In the genomic region with DNA sequence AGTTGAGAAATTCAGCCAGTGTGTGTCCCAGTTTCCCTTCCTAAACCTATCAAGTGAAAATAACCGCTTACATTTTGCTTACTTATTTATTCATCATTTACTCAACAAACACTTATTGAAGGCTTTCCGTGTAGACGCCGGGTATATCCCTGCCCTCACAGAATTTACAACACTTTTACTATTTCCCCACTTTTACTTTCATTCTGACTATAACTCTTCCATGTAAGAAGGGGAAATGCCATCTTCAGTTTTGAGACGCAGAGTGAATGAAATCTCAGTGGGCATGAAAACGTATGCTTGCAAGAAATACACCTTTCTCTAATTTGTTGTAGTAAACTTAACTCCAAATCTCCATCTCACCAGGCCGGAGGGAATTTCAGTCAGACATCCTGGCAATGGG, we compare ENCODE assay signal across 25 cellular contexts.
"Had no signal": no experiment of that assay in that cellular context is flagged by ENCODE, and none has a peak within 500 bp of the region (broad histone marks: within the 10 kb centered on the region; RNA-seq: fewer than 3 reads in every experiment).

No MANE protein-coding gene starts in this region.

- H3K27ac Mint-ChIP-seq: activated naive CD4-positive, alpha-beta T cell treated with anti-CD3 and anti-CD28 coated beads, Interleukin-2, amount 10 ng/mL, durations not matched to agents 7 days and 5 days; activated naive CD8-positive, alpha-beta T cell treated with anti-CD3 and anti-CD28 coated beads, Interleukin-2, amount 10 ng/mL, durations not matched to agents 7 days and 5 days; effector memory CD8-positive, alpha-beta T cell; natural killer cell treated with Interleukin-12 subunit alpha and Interleukin-12 subunit beta and Interleukin-15 and Interleukin-18, amount 100 ng/mL, for 72 hours; stimulated activated naive B cell treated with anti-CD40 and anti-IgM and Interleukin-4, amounts not matched to agents 10 μg/mL and 1 μg/mL and 100 μg/mL, for 72 hours had no signal

- H3K27me3 ChIP-seq: ascending aorta, brain microvascular endothelial cell, gastrocnemius medialis, left lung, right atrium auricular region, stomach, thyroid gland, upper lobe of left lung had no signal

- H3K4me1 ChIP-seq: ascending aorta, left lung, lower lobe of right lung, right atrium auricular region, thyroid gland, upper lobe of left lung had no signal

- H3K36me3 Mint-ChIP-seq: activated naive CD4-positive, alpha-beta T cell treated with anti-CD3 and anti-CD28 coated beads, Interleukin-2, amount 10 ng/mL, durations not matched to agents 7 days and 5 days; activated naive CD8-positive, alpha-beta T cell treated with anti-CD3 and anti-CD28 coated beads, Interleukin-2, amount 10 ng/mL, durations not matched to agents 7 days and 5 days; natural killer cell treated with Interleukin-12 subunit alpha and Interleukin-12 subunit beta and Interleukin-15 and Interleukin-18, amount 100 ng/mL, for 72 hours; stimulated activated naive B cell treated with anti-CD40 and anti-IgM and Interleukin-4, amounts not matched to agents 10 μg/mL and 1 μg/mL and 100 μg/mL, for 72 hours had no signal

- ATAC-seq: effector memory CD8-positive, alpha-beta T cell; gastrocnemius medialis; left lung; natural killer cell treated with Interleukin-12 subunit alpha and Interleukin-12 subunit beta and Interleukin-15 and Interleukin-18, amount 100 ng/mL, for 72 hours; stimulated activated naive B cell treated with anti-CD40 and anti-IgM and Interleukin-4, amounts not matched to agents 10 μg/mL and 1 μg/mL and 100 μg/mL, for 72 hours had no signal

- H3K9me3 ChIP-seq: ascending aorta, gastrocnemius medialis, left lung, lower lobe of right lung, right atrium auricular region, stomach, thyroid gland, upper lobe of left lung had no signal

- H3K4me1 Mint-ChIP-seq: activated naive CD4-positive, alpha-beta T cell treated with anti-CD3 and anti-CD28 coated beads, Interleukin-2, amount 10 ng/mL, durations not matched to agents 7 days and 5 days; activated naive CD8-positive, alpha-beta T cell treated with anti-CD3 and anti-CD28 coated beads, Interleukin-2, amount 10 ng/mL, durations not matched to agents 7 days and 5 days had no signal

- H3K9me3 Mint-ChIP-seq: activated naive CD4-positive, alpha-beta T cell treated with anti-CD3 and anti-CD28 coated beads, Interleukin-2, amount 10 ng/mL, durations not matched to agents 7 days and 5 days; activated naive CD8-positive, alpha-beta T cell treated with anti-CD3 and anti-CD28 coated beads, Interleukin-2, amount 10 ng/mL, durations not matched to agents 7 days and 5 days; effector memory CD8-positive, alpha-beta T cell; natural killer cell treated with Interleukin-12 subunit alpha and Interleukin-12 subunit beta and Interleukin-15 and Interleukin-18, amount 100 ng/mL, for 72 hours; stimulated activated naive B cell treated with anti-CD40 and anti-IgM and Interleukin-4, amounts not matched to agents 10 μg/mL and 1 μg/mL and 100 μg/mL, for 72 hours had no signal

- H3K4me3 Mint-ChIP-seq: activated naive CD4-positive, alpha-beta T cell treated with anti-CD3 and anti-CD28 coated beads, Interleukin-2, amount 10 ng/mL, durations not matched to agents 7 days and 5 days; activated naive CD8-positive, alpha-beta T cell treated with anti-CD3 and anti-CD28 coated beads, Interleukin-2, amount 10 ng/mL, durations not matched to agents 7 days and 5 days; effector memory CD8-positive, alpha-beta T cell; natural killer cell treated with Interleukin-12 subunit alpha and Interleukin-12 subunit beta and Interleukin-15 and Interleukin-18, amount 100 ng/mL, for 72 hours; stimulated activated naive B cell treated with anti-CD40 and anti-IgM and Interleukin-4, amounts not matched to agents 10 μg/mL and 1 μg/mL and 100 μg/mL, for 72 hours had no signal

- H3K27me3 Mint-ChIP-seq: activated naive CD4-positive, alpha-beta T cell treated with anti-CD3 and anti-CD28 coated beads, Interleukin-2, amount 10 ng/mL, durations not matched to agents 7 days and 5 days; activated naive CD8-positive, alpha-beta T cell treated with anti-CD3 and anti-CD28 coated beads, Interleukin-2, amount 10 ng/mL, durations not matched to agents 7 days and 5 days; natural killer cell treated with Interleukin-12 subunit alpha and Interleukin-12 subunit beta and Interleukin-15 and Interleukin-18, amount 100 ng/mL, for 72 hours had no signal

- H3K27ac ChIP-seq: ascending aorta, brain microvascular endothelial cell, gastrocnemius medialis, left lung, lower lobe of right lung, right atrium auricular region, stomach, thyroid gland, upper lobe of left lung had no signal

- DNase-seq: activated CD4-positive, alpha-beta T cell treated with anti-CD3 and anti-CD28 coated beads for 4 hours; activated CD4-positive, alpha-beta T cell treated with anti-CD3 and anti-CD28 coated beads, Interleukin-2, amount 50 U/mL, for 4 hours; activated CD4-positive, CD25-positive, alpha-beta regulatory T cell; activated effector memory CD4-positive, alpha-beta T cell treated with anti-CD3 and anti-CD28 coated beads, Interleukin-2, amount 50 U/mL, for 16 hours; activated naive CD4-positive, alpha-beta T cell treated with anti-CD3 and anti-CD28 coated beads, Interleukin-2, amount 10 ng/mL, durations not matched to agents 7 days and 5 days; activated naive CD8-positive, alpha-beta T cell treated with anti-CD3 and anti-CD28 coated beads, Interleukin-2, amount 10 ng/mL, durations not matched to agents 7 days and 5 days; activated T-cell treated with anti-CD3 and anti-CD28 coated beads for 4 hours; brain microvascular endothelial cell; cortex of kidney; effector memory CD8-positive, alpha-beta T cell; erythroblast; gastrocnemius medialis; glutamatergic neuron; left lung; lower lobe of right lung; mesendoderm; stimulated activated CD4-positive, alpha-beta T cell treated with anti-CD3 and anti-CD28 coated beads, Interleukin-1b, Interleukin-23, amount 100 ng/mL, for 48 hours; stimulated activated naive B cell treated with anti-CD40 and anti-IgM and Interleukin-4, amounts not matched to agents 10 μg/mL and 1 μg/mL and 100 μg/mL, for 72 hours; stomach; thyroid gland; upper lobe of left lung had no signal

- H3K4me2 ChIP-seq: smooth muscle cell had no signal

- H3K36me3 ChIP-seq: ascending aorta, brain microvascular endothelial cell, gastrocnemius medialis, left lung, lower lobe of right lung, right atrium auricular region, stomach, thyroid gland, upper lobe of left lung had no signal

- H3K4me3 ChIP-seq: ascending aorta, gastrocnemius medialis, left lung, lower lobe of right lung, right atrium auricular region, smooth muscle cell, stomach, thyroid gland, upper lobe of left lung had no signal
